ENCODE assay signal across 8 cellular contexts in genomic region chr3:184525337-184526157, GRCh38. TPM values are rescaled to one million over a fixed set of nuclear protein-coding genes. Genes with fewer than 3 reads are reported as not detected.
DNase-seq lines count a peak whose midpoint lies in the region; ATAC-seq, FAIRE-seq and TF ChIP-seq lines count a peak whose summit lies in the region.

No MANE protein-coding gene starts in this region.

- H3K9ac ChIP-seq in iPS-15b (ENCODE audit: low read depth, low read length) (peak overlapping the region; percentile 41), skeletal muscle tissue (ENCODE audit: low read depth in 1 of 3, low read length in 3 of 3) (peak overlapping the region; percentile 20 to 74 (median 53))

- ATAC-seq in HG02970 (IDR thresholded peaks at IDR 0.05; ENCODE audit: low FRiP score, unreplicated experiment) = no peak
- no peak for ATAC-seq in GM21367 (IDR thresholded peaks at IDR 0.05; ENCODE audit: unreplicated experiment)

- peak overlapping the region; percentile 74 for H3K27ac ChIP-seq in angular gyrus (ENCODE audit: low read depth, low read length)
- H3K27ac ChIP-seq in skeletal muscle tissue (ENCODE audit: low read depth, low read length) = peak overlapping the region; percentile 30

- no peaks in the 10 kb centered on the region for H3K9me3 ChIP-seq in BE2C
- no peaks in the 10 kb centered on the region for H3K9me3 ChIP-seq in iPS-15b (ENCODE audit: control insufficient read depth, insufficient read depth, low read length)
- no peaks in the 10 kb centered on the region for H3K9me3 ChIP-seq in skeletal muscle tissue (ENCODE audit: control insufficient read depth in 3 of 3, low read length in 3 of 3)

- H3K36me3 ChIP-seq in BE2C = no peaks in the 10 kb centered on the region
- H3K36me3 ChIP-seq in iPS-15b (ENCODE audit: control insufficient read depth, insufficient read depth, low read length) = no peaks in the 10 kb centered on the region
- no peaks in the 10 kb centered on the region for H3K36me3 ChIP-seq in skeletal muscle tissue (ENCODE audit: control insufficient read depth in 3 of 3, insufficient read depth in 3 of 3, low read length in 3 of 3)

- FAIRE-seq in GM12891 (lab: Jason Lieb, UNC) = no peak

- peak overlapping the region; percentile 12 for H3K4me3 ChIP-seq in BE2C (ENCODE audit: low read depth, low read length)
- H3K4me3 ChIP-seq in Jurkat, Clone E6-1 (ENCODE audit: low read length) = peak overlapping the region; percentile 66
- peak overlapping the region; percentile 66 for H3K4me3 ChIP-seq in iPS-15b (ENCODE audit: low read depth, low read length)
- peak overlapping the region; percentile 38 to 68 (median 62) for H3K4me3 ChIP-seq in skeletal muscle tissue (ENCODE audit: low read length in 3 of 3)

- TF ChIP-seq CTCF in BE2C (IDR thresholded peaks at IDR 0.05; ENCODE audit: low read depth, low read length) = no peak

- H3K27me3 ChIP-seq in BE2C (peaks cover 94% of the 10 kb centered on the region), iPS-15b (ENCODE audit: control insufficient read depth, insufficient read depth, low read length) (peaks cover 2% of the 10 kb centered on the region), skeletal muscle tissue (ENCODE audit: control insufficient read depth in 3 of 3, insufficient read depth in 3 of 3, low read length in 3 of 3) (peaks cover 36 to 39% (median 39%) of the 10 kb centered on the region in 3 donors)

- no peak for DNase-seq in BE2C
- no peak for DNase-seq in Jurkat, Clone E6-1 (ENCODE audit: low read depth, low spot score)
- DNase-seq in GM12891 (ENCODE audit: insufficient read length, low spot score) = no peak

- TF ChIP-seq POLR2A in GM12891 (IDR thresholded peaks at IDR 0.05; ENCODE audit: low read depth, low read length) = no peak

- no peaks in the 10 kb centered on the region for H3K4me1 ChIP-seq in BE2C
- H3K4me1 ChIP-seq in iPS-15b (ENCODE audit: control insufficient read depth, insufficient read depth, low read length) = peaks cover 7% of the 10 kb centered on the region
- H3K4me1 ChIP-seq in skeletal muscle tissue (ENCODE audit: control insufficient read depth in 3 of 3, insufficient read depth in 3 of 3, low read length in 3 of 3) = peaks cover 7 to 15% (median 11%) of the 10 kb centered on the region in 3 donors

TF ChIP-seq in GM12891, 5 proteins besides CTCF, POLR2A, EP300 and RAD21:
- TF ChIP-seq POU2F2 (IDR thresholded peaks at IDR 0.05; ENCODE audit: low read depth, low read length) = no peak
- TF ChIP-seq SPI1 (IDR thresholded peaks at IDR 0.05; ENCODE audit: low read depth, low read length) = no peak
- TF ChIP-seq TAF1 (IDR thresholded peaks at IDR 0.05; ENCODE audit: low read depth, low read length) = no peak
- TF ChIP-seq PAX5 (IDR thresholded peaks at IDR 0.05; ENCODE audit: insufficient read depth, low read length, severe bottlenecking) = no peak
- TF ChIP-seq POLR2AphosphoS5 (IDR thresholded peaks at IDR 0.05; ENCODE audit: low read depth, low read length) = no peak

RNA-seq across cellular contexts. Expression of gene EPHB3, which starts 36.0 kb away (rescaled TPM):
- polyA plus RNA-seq in BE2C (2012; ENCODE audit: insufficient read depth, insufficient read length, low read depth) = 28.9 TPM
- not detected for polyA plus RNA-seq in Jurkat, Clone E6-1 (2012; ENCODE audit: insufficient read depth, insufficient read length)
- total RNA-seq in skeletal muscle tissue = 27.7 TPM
- not detected for polyA plus RNA-seq in GM12891 (2012; ENCODE audit: low read depth, missing spikeins)

Comparison
In these comparisons a context has a peak if more than half of its experiments do, and no peak if none do; other contexts are left out.
1. H3K4me3 ChIP-seq: peak in every context shown above with its lines; median percentile 66 in Jurkat, Clone E6-1; 66 in iPS-15b; 62 in skeletal muscle tissue; 12 in BE2C.